Comparison of ENCODE assay signal across 2 cellular contexts in the genomic region with DNA sequence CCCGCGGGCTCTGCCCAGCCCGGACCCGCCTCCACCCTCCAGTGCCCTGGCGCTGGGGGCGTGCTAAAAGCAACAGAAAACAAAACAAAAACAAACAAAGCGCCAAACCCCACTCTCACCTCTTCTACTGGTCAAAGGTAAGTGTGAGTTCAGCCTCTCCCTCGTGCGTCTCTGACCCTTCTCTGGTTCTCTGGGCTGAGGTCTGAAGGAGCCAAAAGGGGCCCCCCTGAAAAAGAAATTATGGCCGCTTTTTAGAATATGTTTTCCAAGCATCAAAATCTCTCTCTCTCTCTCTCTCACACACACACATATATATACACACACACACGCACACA.
TF ChIP-seq lines count a peak whose summit lies in the region.

No MANE protein-coding gene starts in this region.

TF ChIP-seq in SK-N-SH, 30 proteins besides CTCF, POLR2A, EP300 and RAD21 (continued from another document):
- TF ChIP-seq ZBTB33 (IDR thresholded peaks at IDR 0.05; ENCODE audit: borderline replicate concordance, low read depth) = no peak
- no peak for TF ChIP-seq SIN3A (IDR thresholded peaks at IDR 0.05; ENCODE audit: borderline replicate concordance, low read depth, low read length)
- TF ChIP-seq, protein P1, sequence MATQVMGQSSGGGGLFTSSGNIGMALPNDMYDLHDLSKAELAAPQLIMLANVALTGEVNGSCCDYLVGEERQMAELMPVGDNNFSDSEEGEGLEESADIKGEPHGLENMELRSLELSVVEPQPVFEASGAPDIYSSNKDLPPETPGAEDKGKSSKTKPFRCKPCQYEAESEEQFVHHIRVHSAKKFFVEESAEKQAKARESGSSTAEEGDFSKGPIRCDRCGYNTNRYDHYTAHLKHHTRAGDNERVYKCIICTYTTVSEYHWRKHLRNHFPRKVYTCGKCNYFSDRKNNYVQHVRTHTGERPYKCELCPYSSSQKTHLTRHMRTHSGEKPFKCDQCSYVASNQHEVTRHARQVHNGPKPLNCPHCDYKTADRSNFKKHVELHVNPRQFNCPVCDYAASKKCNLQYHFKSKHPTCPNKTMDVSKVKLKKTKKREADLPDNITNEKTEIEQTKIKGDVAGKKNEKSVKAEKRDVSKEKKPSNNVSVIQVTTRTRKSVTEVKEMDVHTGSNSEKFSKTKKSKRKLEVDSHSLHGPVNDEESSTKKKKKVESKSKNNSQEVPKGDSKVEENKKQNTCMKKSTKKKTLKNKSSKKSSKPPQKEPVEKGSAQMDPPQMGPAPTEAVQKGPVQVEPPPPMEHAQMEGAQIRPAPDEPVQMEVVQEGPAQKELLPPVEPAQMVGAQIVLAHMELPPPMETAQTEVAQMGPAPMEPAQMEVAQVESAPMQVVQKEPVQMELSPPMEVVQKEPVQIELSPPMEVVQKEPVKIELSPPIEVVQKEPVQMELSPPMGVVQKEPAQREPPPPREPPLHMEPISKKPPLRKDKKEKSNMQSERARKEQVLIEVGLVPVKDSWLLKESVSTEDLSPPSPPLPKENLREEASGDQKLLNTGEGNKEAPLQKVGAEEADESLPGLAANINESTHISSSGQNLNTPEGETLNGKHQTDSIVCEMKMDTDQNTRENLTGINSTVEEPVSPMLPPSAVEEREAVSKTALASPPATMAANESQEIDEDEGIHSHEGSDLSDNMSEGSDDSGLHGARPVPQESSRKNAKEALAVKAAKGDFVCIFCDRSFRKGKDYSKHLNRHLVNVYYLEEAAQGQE (IDR thresholded peaks at IDR 0.05; ENCODE audit: low read depth, low read length) = no peak
- no peak for TF ChIP-seq TCF12 (IDR thresholded peaks at IDR 0.05)

TF ChIP-seq in SK-N-SH treated with all-trans-retinoic acid at 6 μM for 48 hours, 23 proteins besides CTCF, POLR2A, EP300 and RAD21 (continued from another document):
- TF ChIP-seq ZNF565 (CRISPR knock-in tag; conservative IDR thresholded peaks at IDR 0.05; ENCODE audit: low read depth) (no peak), BACH2 (CRISPR knock-in tag; IDR thresholded peaks at IDR 0.05; ENCODE audit: borderline replicate concordance) (no peak), ZC3H10 (CRISPR knock-in tag; IDR thresholded peaks at IDR 0.05) (no peak)
